In genomic region chr2:96265349-96265839, GRCh38 we compare ENCODE assay signal across 8 cellular contexts. TPM values are rescaled to one million over a fixed set of nuclear protein-coding genes. Genes with fewer than 3 reads are reported as not detected.
DNase-seq lines count a peak whose midpoint lies in the region; ATAC-seq and TF ChIP-seq lines count a peak whose summit lies in the region.

No MANE protein-coding gene starts in this region.

- H3K36me3 Mint-ChIP-seq in endodermal cell (ENCODE audit: low read depth), result peaks cover 26% of the 10 kb centered on the region

- H3K4me3 Mint-ChIP-seq in endodermal cell, result peak overlapping the region; percentile 88

- in situ Hi-C loops in transverse colon (cut with MboI; ENCODE audit: low pct_ligation_motif_present in 1 of 4, low pct_unique_long_range_greater_than_20kb in 1 of 4, low sequenced_read_pairs in 3 of 4), result loop anchor here in 1 of 4 donors (25.0 kb wide), 1 partner anchor 253 kb away; no protein-coding TSS in a partner anchor

- TF ChIP-seq POLR2A in transverse colon (IDR thresholded peaks at IDR 0.05), result no peak

- 0% methylated on average over 28 to 49 of the region's 49 CpGs for WGBS in endodermal cell (ENCODE audit: insufficient coverage in 1 of 2, insufficient read length in 1 of 2), 2 experiments
- WGBS in transverse colon (ENCODE audit: low coverage in 1 of 2), 2 donors, result 0 to 3% methylated on average over 6 to 26 of the region's 49 CpGs

- peak overlapping the region; percentile 52 for H3K27ac Mint-ChIP-seq in endodermal cell

- H3K27me3 ChIP-seq in endodermal cell (ENCODE audit: control insufficient read depth, insufficient read depth, low read length, poor library complexity, severe bottlenecking), result no peaks in the 10 kb centered on the region
- no peaks in the 10 kb centered on the region for H3K27me3 ChIP-seq in mucosa of rectum (ENCODE audit: control insufficient read depth in 2 of 2, insufficient read depth in 2 of 2, low read length in 2 of 2)
- no peaks in the 10 kb centered on the region for H3K27me3 ChIP-seq in transverse colon

- H3K9ac ChIP-seq in endodermal cell (ENCODE audit: extremely low read depth, low read length, poor library complexity, severe bottlenecking) (peak overlapping the region; percentile 68), mucosa of rectum (ENCODE audit: low read depth in 1 of 2, low read length in 2 of 2) (peak overlapping the region; percentile 85 to 97)

- peaks cover 19% of the 10 kb centered on the region for H3K4me1 Mint-ChIP-seq in endodermal cell

- H3K4me1 ChIP-seq in endodermal cell (ENCODE audit: control insufficient read depth, insufficient read depth, low read length), result peaks cover 5% of the 10 kb centered on the region
- H3K4me1 ChIP-seq in mucosa of rectum (ENCODE audit: control insufficient read depth in 2 of 2, insufficient read depth in 2 of 2, low read length in 2 of 2), result peaks cover 39 to 40% of the 10 kb centered on the region in 2 donors
- H3K4me1 ChIP-seq in transverse colon, result peaks cover 37 to 58% (median 44%) of the 10 kb centered on the region in 4 donors

- DNase-seq in AG09309 (ENCODE audit: low read depth) (no peak), endodermal cell (peak; percentile 85), transverse colon (peak; percentile 58), NCI-H345 (lab: John Stamatoyannopoulos, UW) (no peak)
- peak; percentile 43 for DNase-seq in activated CD4-positive, CD25-positive, alpha-beta regulatory T cell treated with anti-CD3 and anti-CD28 coated beads, Interleukin-2, amount 50 U/mL, for 72 hours

- H3K27me3 Mint-ChIP-seq in endodermal cell (ENCODE audit: insufficient read depth), result no peaks in the 10 kb centered on the region

- TF ChIP-seq CTCF in AG09309 (IDR thresholded peaks at IDR 0.05; ENCODE audit: control insufficient read depth, insufficient read depth, low read depth, low read length, missing control alignments), result no peak
- no peak for TF ChIP-seq CTCF in endodermal cell (conservative IDR thresholded peaks at IDR 0.05)
- no peak for TF ChIP-seq CTCF in transverse colon (IDR thresholded peaks at IDR 0.05)

- intact Hi-C loops in transverse colon (cut with DNase I; ENCODE audit: low total_unique reads), result no loop called here

- H3K9me3 Mint-ChIP-seq in endodermal cell, result no peaks in the 10 kb centered on the region

- TF ChIP-seq EP300 in transverse colon (IDR thresholded peaks at IDR 0.05; ENCODE audit: low read depth), result no peak

- H3K36me3 ChIP-seq in endodermal cell (ENCODE audit: control insufficient read depth, insufficient read depth, low read length) (peaks cover 33% of the 10 kb centered on the region), mucosa of rectum (ENCODE audit: control insufficient read depth in 2 of 2, insufficient read depth in 2 of 2, low read length in 2 of 2) (peaks cover 29 to 37% of the 10 kb centered on the region in 2 donors), transverse colon (peaks cover 0 to 24% (median 6%) of the 10 kb centered on the region in 4 donors)

- H3K4me3 ChIP-seq in AG09309 (ENCODE audit: control insufficient read depth, low read depth, low read length) (peak overlapping the region; percentile 100), endodermal cell (ENCODE audit: low read length) (peak overlapping the region; percentile 100), mucosa of rectum (ENCODE audit: low read length in 2 of 2) (peak overlapping the region; percentile 82 to 96), transverse colon (peak overlapping the region; percentile 72 to 97 (median 84))

- peak; percentile 18 for ATAC-seq in GM19351 (IDR thresholded peaks at IDR 0.05; ENCODE audit: unreplicated experiment)
- peak; percentile 17 for ATAC-seq in HG03460 (IDR thresholded peaks at IDR 0.05; ENCODE audit: unreplicated experiment)

- H3K27ac ChIP-seq in endodermal cell (ENCODE audit: low read depth, low read length), result peak overlapping the region; percentile 68
- peak overlapping the region; percentile 92 to 93 for H3K27ac ChIP-seq in mucosa of rectum (ENCODE audit: low read depth in 2 of 2, low read length in 2 of 2)
- H3K27ac ChIP-seq in transverse colon, result peak overlapping the region; percentile 91 to 97 (median 94)

- no peaks in the 10 kb centered on the region for H3K9me3 ChIP-seq in endodermal cell (ENCODE audit: control insufficient read depth, low read length)
- no peaks in the 10 kb centered on the region for H3K9me3 ChIP-seq in mucosa of rectum (ENCODE audit: control insufficient read depth in 2 of 2, low read length in 2 of 2)
- H3K9me3 ChIP-seq in transverse colon, result no peaks in the 10 kb centered on the region

RNA-seq across cellular contexts. Expression of gene TMEM127, which starts 0.4 kb away (rescaled TPM):
- total RNA-seq in endodermal cell (10 to 100 TPM; 27.0 to 28.3 TPM), transverse colon (100 to 1,000 TPM in 1 of 4 donors, 10 to 100 TPM in 3; 18.5 to 131 (median 82.0) TPM)
- 20.1 TPM for polyA plus RNA-seq in endodermal cell (2013, experiment 1 of 2)
- 18.2 TPM for polyA plus RNA-seq in endodermal cell (2013, experiment 2 of 2)

RNA-seq across cellular contexts. Expression of gene CIAO1, which starts 0.6 kb away (rescaled TPM):
- total RNA-seq in endodermal cell (10 to 100 TPM; 65.4 to 66.2 TPM), transverse colon (100 to 1,000 TPM; 114 to 220 (median 143) TPM)
- 71.4 TPM for polyA plus RNA-seq in endodermal cell (2013, experiment 1 of 2)
- polyA plus RNA-seq in endodermal cell (2013, experiment 2 of 2), result 58.3 TPM

RNA-seq across cellular contexts. Expression of gene SNRNP200, which starts 40.0 kb away (rescaled TPM):
- total RNA-seq in endodermal cell, result 100 to 1,000 TPM; 190 to 211 TPM
- polyA plus RNA-seq in endodermal cell (2013, experiment 1 of 2), result 171 TPM
- 169 TPM for polyA plus RNA-seq in endodermal cell (2013, experiment 2 of 2)
- 100 to 1,000 TPM in 1 of 4 donors, 10 to 100 TPM in 3; 81.4 to 106 (median 86.8) TPM for total RNA-seq in transverse colon

RNA-seq across cellular contexts. Expression of gene STARD7, which starts 56.8 kb away (rescaled TPM):
- 100 to 1,000 TPM; 145 to 159 TPM for total RNA-seq in endodermal cell
- 103 TPM for polyA plus RNA-seq in endodermal cell (2013, experiment 1 of 2)
- 93.9 TPM for polyA plus RNA-seq in endodermal cell (2013, experiment 2 of 2)
- 100 to 1,000 TPM in 3 of 4 donors, 10 to 100 TPM in 1; 74.1 to 155 (median 139) TPM for total RNA-seq in transverse colon

RNA-seq across cellular contexts. Expression of gene ITPRIPL1, which starts 59.7 kb away (rescaled TPM):
- total RNA-seq in endodermal cell, result 1 to 10 TPM; 6.8 to 8.0 TPM
- 6.1 TPM for polyA plus RNA-seq in endodermal cell (2013, experiment 1 of 2)
- polyA plus RNA-seq in endodermal cell (2013, experiment 2 of 2), result 6.0 TPM
- total RNA-seq in transverse colon, result 1 to 10 TPM in 1 of 4 donors, under 1 TPM in 2, not detected in 1; 0.41 to 2.6 (median 0.95) TPM

Comparison
In these comparisons a context has a peak if more than half of its experiments do, and no peak if none do; other contexts are left out.
1. DNase-seq: peak in activated CD4-positive, CD25-positive, alpha-beta regulatory T cell treated with anti-CD3 and anti-CD28 coated beads, Interleukin-2, amount 50 U/mL, for 72 hours (single experiment), endodermal cell (single experiment) and transverse colon (single experiment); none in AG09309 (single experiment) and NCI-H345 (single experiment).
2. Peak in every context shown above with its lines, with median percentiles within 50 percentile points of each other: H3K4me3 ChIP-seq and H3K27ac ChIP-seq.